ENCODE assay signal across 16 cellular contexts in genomic region chr11:34380696-34381095, GRCh38. TPM values are rescaled to one million over a fixed set of nuclear protein-coding genes. Genes with fewer than 3 reads are reported as not detected.
DNase-seq lines count a peak whose midpoint lies in the region; ATAC-seq, FAIRE-seq and TF ChIP-seq lines count a peak whose summit lies in the region.
"Had no signal": no experiment of that assay in that cellular context is flagged by ENCODE, and none has a peak within 500 bp of the region (broad histone marks: within the 10 kb centered on the region; RNA-seq: fewer than 3 reads in every experiment).

No MANE protein-coding gene starts in this region.

- no peaks in the 10 kb centered on the region for H3K27me3 ChIP-seq in fibroblast of lung (ENCODE audit: control insufficient read depth, insufficient read depth, low read length)
- H3K27me3 ChIP-seq: SJSA1, tibial artery had no signal

- H4K20me1 ChIP-seq in fibroblast of lung (ENCODE audit: control insufficient read depth, extremely low read depth, insufficient read depth, low read length) = no peaks in the 10 kb centered on the region

- no peak; a peak in 1 of 5 replicates for TF ChIP-seq RAD21 in A549 (conservative IDR thresholded peaks at IDR 0.05 in 1 of 2, IDR thresholded peaks at IDR 0.05 in 1 of 2)

- no peaks in the 10 kb centered on the region for H3K4me1 Mint-ChIP-seq in stimulated activated memory B cell treated with anti-CD40 and anti-IgM and Interleukin-4, amounts not matched to agents 10 μg/mL and 1 μg/mL and 100 μg/mL, for 72 hours
- H3K4me1 Mint-ChIP-seq: B cell had no signal

- H3K9me3 ChIP-seq in A549 = peaks cover 27% of the 10 kb centered on the region
- no peaks in the 10 kb centered on the region for H3K9me3 ChIP-seq in fibroblast of lung (ENCODE audit: control insufficient read depth, insufficient read depth, low read depth, low read length)
- H3K9me3 ChIP-seq: prostate gland had no signal

- H3K9ac ChIP-seq in fibroblast of lung (ENCODE audit: insufficient read depth, low read length) = no peak overlapping the region

- peaks cover 5% of the 10 kb centered on the region for H3K36me3 Mint-ChIP-seq in stimulated activated memory B cell treated with anti-CD40 and anti-IgM and Interleukin-4, amounts not matched to agents 10 μg/mL and 1 μg/mL and 100 μg/mL, for 72 hours

- H3K27ac ChIP-seq in A549 (no peak overlapping the region), RWPE1 (no peak overlapping the region), fibroblast of lung (ENCODE audit: insufficient read depth, low read length) (no peak overlapping the region)
- H3K27ac ChIP-seq: prostate gland, SJSA1, tibial artery had no signal

- ATAC-seq in A549 (peak; percentile 78 to 81), GM21737 (IDR thresholded peaks at IDR 0.05; ENCODE audit: unreplicated experiment) (no peak), GM21447 (IDR thresholded peaks at IDR 0.05; ENCODE audit: unreplicated experiment) (no peak), HG02763 (IDR thresholded peaks at IDR 0.05; ENCODE audit: unreplicated experiment) (no peak)
- ATAC-seq in stimulated activated memory B cell treated with anti-CD40 and anti-IgM and Interleukin-4, amounts not matched to agents 10 μg/mL and 1 μg/mL and 100 μg/mL, for 72 hours = no peak

- H3K4me3 ChIP-seq in A549 (no peak overlapping the region), fibroblast of lung (replicated peaks in 1 of 4; ENCODE audit: control extremely low read depth in 1 of 4, insufficient read depth in 1 of 4, low read depth in 3 of 4, low read length in 4 of 4) (no peak overlapping the region)
- H3K4me3 ChIP-seq: prostate gland, SJSA1, tibial artery had no signal

- no peaks in the 10 kb centered on the region for H3K79me2 ChIP-seq in fibroblast of lung (ENCODE audit: control insufficient read depth, insufficient read depth, low read length)

- no peak overlapping the region for H3K27ac Mint-ChIP-seq in stimulated activated memory B cell treated with anti-CD40 and anti-IgM and Interleukin-4, amounts not matched to agents 10 μg/mL and 1 μg/mL and 100 μg/mL, for 72 hours
- H3K27ac Mint-ChIP-seq: B cell had no signal

- H3K4me3 Mint-ChIP-seq in stimulated activated memory B cell treated with anti-CD40 and anti-IgM and Interleukin-4, amounts not matched to agents 10 μg/mL and 1 μg/mL and 100 μg/mL, for 72 hours = no peak overlapping the region
- H3K4me3 Mint-ChIP-seq: B cell had no signal

- TF ChIP-seq POLR2A in A549 (IDR thresholded peaks at IDR 0.05; ENCODE audit: low read length) (no peak), H54 (IDR thresholded peaks at IDR 0.05; ENCODE audit: low read depth, low read length) (no peak)

- 0% methylated on average over 2 of the region's 2 CpGs for WGBS in A549 (ENCODE audit: missing lambda C conversion rate)

- peaks cover 23% of the 10 kb centered on the region for H3K4me1 ChIP-seq in A549
- peaks cover 3% of the 10 kb centered on the region for H3K4me1 ChIP-seq in fibroblast of lung (ENCODE audit: control insufficient read depth, extremely low read depth, insufficient read depth, low read length)
- H3K4me1 ChIP-seq: prostate gland, tibial artery had no signal

- CTCF ChIA-PET in A549 (lab: Yijun Ruan, JAX) (interaction anchor here (1.0 to 2.1 kb wide), 3 partner anchors 15 to 112 kb away, joined by 3 to 6 read pairs (median 6); no protein-coding TSS in a partner anchor), RWPE1 (lab: Yijun Ruan, JAX) (interaction anchor here (0.5 to 0.7 kb wide), 2 partner anchors 69 to 1191 kb away, joined by 3 to 4 read pairs; no protein-coding TSS in a partner anchor)

- POLR2A ChIA-PET in A549 (lab: Yijun Ruan, JAX) = no interaction called here
- POLR2A ChIA-PET in RWPE1 (lab: Yijun Ruan, JAX; ENCODE audit: low non-redundant PET) = no interaction called here

- FAIRE-seq in A549 (lab: Jason Lieb, UNC) (peak; percentile 97), H54 (lab: Jason Lieb, UNC) (peak; percentile 91)
- FAIRE-seq: TTC549 had no signal

- TF ChIP-seq CTCF in A549 (IDR thresholded peaks at IDR 0.05) (no peak), RWPE1 (conservative IDR thresholded peaks at IDR 0.05; ENCODE audit: low read depth) (no peak), fibroblast of lung (conservative IDR thresholded peaks at IDR 0.05 in 1 of 2, IDR thresholded peaks at IDR 0.05 in 1 of 2; ENCODE audit: low read depth in 1 of 2, low read length in 2 of 2) (no peak)

- H3K4me2 ChIP-seq in A549 = peak overlapping the region; percentile 44
- peak overlapping the region; percentile 32 for H3K4me2 ChIP-seq in fibroblast of lung (ENCODE audit: extremely low read depth, insufficient read depth, low read length)

- DNase-seq in A549 (ENCODE audit: low read depth in 1 of 2, low spot score in 1 of 2) (peak; percentile 50 to 65), H54 (ENCODE audit: insufficient read length, low spot score) (no peak), RWPE1 (ENCODE audit: low spot score) (peak; percentile 69), fibroblast of lung (ENCODE audit: low read depth in 2 of 2) (peak in 1 of 2 donors; percentile 66)
- DNase-seq: activated gamma-delta T cell treated with Interleukin-2 at 50 U/mL for 16 hours, NCI-H2081, NCI-H774, tibial artery had no signal

- peaks cover 7% of the 10 kb centered on the region for H3K9me3 Mint-ChIP-seq in stimulated activated memory B cell treated with anti-CD40 and anti-IgM and Interleukin-4, amounts not matched to agents 10 μg/mL and 1 μg/mL and 100 μg/mL, for 72 hours

- peaks cover 17% of the 10 kb centered on the region for H3K27me3 Mint-ChIP-seq in stimulated activated memory B cell treated with anti-CD40 and anti-IgM and Interleukin-4, amounts not matched to agents 10 μg/mL and 1 μg/mL and 100 μg/mL, for 72 hours

- H2AFZ ChIP-seq in fibroblast of lung (ENCODE audit: low read length) = no peak overlapping the region

- TF ChIP-seq EP300 in A549 (IDR thresholded peaks at IDR 0.05) = peak; percentile 36 to 37; a peak in 2 of 5 replicates

- H3K36me3 ChIP-seq in fibroblast of lung (ENCODE audit: control insufficient read depth, insufficient read depth, low read length) = no peaks in the 10 kb centered on the region
- H3K36me3 ChIP-seq: prostate gland, SJSA1, tibial artery had no signal

TF ChIP-seq in A549, 52 proteins besides CTCF, POLR2A, EP300 and RAD21 (continues in another document):
- TF ChIP-seq FOSB (CRISPR knock-in tag; IDR thresholded peaks at IDR 0.05) (no peak), CHD2 (IDR thresholded peaks at IDR 0.05; ENCODE audit: low read length, partially characterized antibody) (no peak), SREBF2 (IDR thresholded peaks at IDR 0.05) (no peak), FOSL2 (IDR thresholded peaks at IDR 0.05) (peak; percentile 95), FOSL2 (CRISPR knock-in tag; IDR thresholded peaks at IDR 0.05) (peak; percentile 96), REST (IDR thresholded peaks at IDR 0.05) (no peak), HEYL (CRISPR knock-in tag; IDR thresholded peaks at IDR 0.05) (no peak), MAFK (IDR thresholded peaks at IDR 0.05; ENCODE audit: partially characterized antibody) (no peak), EHF (CRISPR knock-in tag; IDR thresholded peaks at IDR 0.05) (no peak), POLR2AphosphoS2 (conservative IDR thresholded peaks at IDR 0.05; ENCODE audit: low read length) (no peak), TP53 (CRISPR knock-in tag; IDR thresholded peaks at IDR 0.05) (no peak), RCOR1 (IDR thresholded peaks at IDR 0.05; ENCODE audit: low read depth, low read length) (no peak), ZC3H11A (IDR thresholded peaks at IDR 0.05) (no peak)

RNA-seq across cellular contexts. Expression of gene ABTB2, which starts 22.9 kb away (rescaled TPM):
- 8.9 and 10.3 TPM in 2 replicates for polyA plus RNA-seq in A549 (2011; rRNA removed)
- 15.1 and 21.8 TPM in 2 replicates for polyA plus RNA-seq in A549 (2012; cell fraction: cytosol; rRNA removed)
- polyA plus RNA-seq in A549 (2012; cell fraction: nucleus; rRNA removed) = 41.6 and 47.3 TPM in 2 replicates
- polyA plus RNA-seq in A549 (2017; fragmentation: RNase III; extraction: RNeasy Plus Mini Kit Qiagen cat#74134 plus additional on column Dnase treatment) = 14.4 to 18.3 TPM (median 15.4 TPM) in 3 replicates
- polyA minus RNA-seq in A549 (2011; rRNA and poly(A)+ RNA removed) = 7.6 and 9.1 TPM in 2 replicates
- total RNA-seq in fibroblast of lung = 2.8 and 5.8 TPM in 2 replicates
- polyA plus RNA-seq in fibroblast of lung = 1.0 and 3.3 TPM in 2 replicates
- polyA plus RNA-seq in fibroblast of lung (2012) = 0.84 and 3.5 TPM in 2 replicates
- 0.82 and 6.5 TPM in 2 replicates for polyA minus RNA-seq in fibroblast of lung (ENCODE audit: low replicate concordance)

RNA-seq across cellular contexts. Expression of gene CAT, which starts 58.0 kb away (rescaled TPM):
- 74.2 and 75.1 TPM in 2 replicates for polyA plus RNA-seq in A549 (2011; rRNA removed)
- polyA plus RNA-seq in A549 (2012; cell fraction: cytosol; rRNA removed) = 32.0 and 37.7 TPM in 2 replicates
- polyA plus RNA-seq in A549 (2012; cell fraction: nucleus; rRNA removed) = 33.0 and 43.9 TPM in 2 replicates
- polyA plus RNA-seq in A549 (2017; fragmentation: RNase III; extraction: RNeasy Plus Mini Kit Qiagen cat#74134 plus additional on column Dnase treatment) = 46.8 to 51.2 TPM (median 47.6 TPM) in 3 replicates
- 39.6 and 42.7 TPM in 2 replicates for polyA minus RNA-seq in A549 (2011; rRNA and poly(A)+ RNA removed)
- 64.5 and 93.8 TPM in 2 replicates for total RNA-seq in fibroblast of lung
- polyA plus RNA-seq in fibroblast of lung = 100 and 113 TPM in 2 replicates
- 55.5 and 63.2 TPM in 2 replicates for polyA plus RNA-seq in fibroblast of lung (2012)
- polyA minus RNA-seq in fibroblast of lung (ENCODE audit: low replicate concordance) = 51.6 and 56.9 TPM in 2 replicates

Comparison
In these comparisons a context has a peak if more than half of its experiments do, and no peak if none do; other contexts are left out.
1. ATAC-seq: peak in A549 (2 of 2); none in GM21737 (single experiment), stimulated activated memory B cell treated with anti-CD40 and anti-IgM and Interleukin-4, amounts not matched to agents 10 μg/mL and 1 μg/mL and 100 μg/mL, for 72 hours (single experiment), GM21447 (single experiment) and HG02763 (single experiment).